ENCODE assay signal across 1 cellular context in the genomic region with DNA sequence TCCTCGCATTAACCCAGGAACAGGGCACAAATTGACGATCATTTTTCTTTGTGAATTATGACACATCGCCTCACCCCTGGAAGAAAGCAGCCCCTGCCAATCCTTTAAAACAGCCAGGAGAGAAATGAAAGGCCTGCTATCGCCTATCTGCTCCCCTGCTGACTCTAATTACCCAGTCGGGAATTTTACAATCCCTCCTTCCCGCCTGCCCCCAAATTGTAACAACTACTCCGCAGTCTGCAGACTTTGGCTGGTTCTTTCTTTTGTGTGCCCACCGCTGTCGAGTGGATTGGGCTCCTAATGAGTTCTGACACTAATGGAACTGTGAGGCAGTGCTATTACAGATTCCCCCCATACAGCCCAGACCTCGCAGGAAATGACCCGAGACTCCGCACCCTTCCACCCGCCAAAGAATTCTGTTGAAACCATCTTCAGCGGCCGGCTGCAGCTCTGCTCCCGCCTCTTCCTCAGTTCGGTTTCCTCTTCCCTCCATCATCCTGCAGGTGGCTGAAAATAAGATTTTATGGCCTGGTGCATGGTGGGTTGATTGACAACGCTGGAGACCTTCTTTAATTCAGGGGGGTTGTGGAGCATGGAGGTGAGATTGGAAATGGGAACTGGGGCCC.
TF ChIP-seq lines count a peak whose summit lies in the region.

No MANE protein-coding gene starts in this region.

TF ChIP-seq in WTC11, 78 proteins besides CTCF, POLR2A, EP300 and RAD21 (continued from another document):
- TF ChIP-seq HMGA2 (CRISPR knock-in tag; IDR thresholded peaks at IDR 0.05) (no peak), IRF2 (CRISPR knock-in tag; IDR thresholded peaks at IDR 0.05; ENCODE audit: borderline replicate concordance, low read depth) (no peak), NFYB (CRISPR knock-in tag; conservative IDR thresholded peaks at IDR 0.05; ENCODE audit: low read depth) (no peak), ZNF416 (CRISPR knock-in tag; IDR thresholded peaks at IDR 0.05) (no peak)
- TF ChIP-seq, protein P1, sequence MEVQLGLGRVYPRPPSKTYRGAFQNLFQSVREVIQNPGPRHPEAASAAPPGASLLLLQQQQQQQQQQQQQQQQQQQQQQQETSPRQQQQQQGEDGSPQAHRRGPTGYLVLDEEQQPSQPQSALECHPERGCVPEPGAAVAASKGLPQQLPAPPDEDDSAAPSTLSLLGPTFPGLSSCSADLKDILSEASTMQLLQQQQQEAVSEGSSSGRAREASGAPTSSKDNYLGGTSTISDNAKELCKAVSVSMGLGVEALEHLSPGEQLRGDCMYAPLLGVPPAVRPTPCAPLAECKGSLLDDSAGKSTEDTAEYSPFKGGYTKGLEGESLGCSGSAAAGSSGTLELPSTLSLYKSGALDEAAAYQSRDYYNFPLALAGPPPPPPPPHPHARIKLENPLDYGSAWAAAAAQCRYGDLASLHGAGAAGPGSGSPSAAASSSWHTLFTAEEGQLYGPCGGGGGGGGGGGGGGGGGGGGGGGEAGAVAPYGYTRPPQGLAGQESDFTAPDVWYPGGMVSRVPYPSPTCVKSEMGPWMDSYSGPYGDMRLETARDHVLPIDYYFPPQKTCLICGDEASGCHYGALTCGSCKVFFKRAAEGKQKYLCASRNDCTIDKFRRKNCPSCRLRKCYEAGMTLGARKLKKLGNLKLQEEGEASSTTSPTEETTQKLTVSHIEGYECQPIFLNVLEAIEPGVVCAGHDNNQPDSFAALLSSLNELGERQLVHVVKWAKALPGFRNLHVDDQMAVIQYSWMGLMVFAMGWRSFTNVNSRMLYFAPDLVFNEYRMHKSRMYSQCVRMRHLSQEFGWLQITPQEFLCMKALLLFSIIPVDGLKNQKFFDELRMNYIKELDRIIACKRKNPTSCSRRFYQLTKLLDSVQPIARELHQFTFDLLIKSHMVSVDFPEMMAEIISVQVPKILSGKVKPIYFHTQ (CRISPR knock-in tag; IDR thresholded peaks at IDR 0.05): no peak
